ENCODE assay signal across 5 cellular contexts in genomic region chr19:30668521-30669155, GRCh38.
"Had no signal": no experiment of that assay in that cellular context is flagged by ENCODE, and none has a peak within 500 bp of the region (broad histone marks: within the 10 kb centered on the region; RNA-seq: fewer than 3 reads in every experiment).

No MANE protein-coding gene starts in this region.

- H3K4me1 ChIP-seq: prostate gland had no signal

- H3K9me3 ChIP-seq: gastroesophageal sphincter, prostate gland, thoracic aorta had no signal

- H3K36me3 ChIP-seq: gastroesophageal sphincter, prostate gland, thoracic aorta had no signal

- ATAC-seq: activated T-cell treated with anti-CD3 and anti-CD28 coated beads, Interleukin-2, amount 50 U/mL, for 4 hours; gastroesophageal sphincter had no signal

- H3K4me3 ChIP-seq: prostate gland, thoracic aorta had no signal

- H3K27ac ChIP-seq: gastroesophageal sphincter, prostate gland, thoracic aorta, VCaP had no signal
